ENCODE assay signal across 1 cellular context in genomic region chr2:42913280-42913878, GRCh38.
TF ChIP-seq lines count a peak whose summit lies in the region.

No MANE protein-coding gene starts in this region.

TF ChIP-seq in K562, 482 proteins besides CTCF, POLR2A, EP300 and RAD21 (continued from another document and continues in another):
- TF ChIP-seq KAT8 (IDR thresholded peaks at IDR 0.05; ENCODE audit: low read depth) (no peak), SIX5 (IDR thresholded peaks at IDR 0.05; ENCODE audit: borderline replicate concordance in 1 of 2, insufficient read depth in 1 of 2, low read depth in 1 of 2, low read length in 2 of 2) (no peak), ZNF184 (CRISPR knock-in tag; IDR thresholded peaks at IDR 0.05) (no peak), ZC3H4 (CRISPR knock-in tag; IDR thresholded peaks at IDR 0.05; ENCODE audit: borderline replicate concordance) (no peak), ZNF316 (IDR thresholded peaks at IDR 0.05) (no peak), STAG1 (CRISPR knock-in tag; IDR thresholded peaks at IDR 0.05; ENCODE audit: borderline replicate concordance) (no peak), NCOR1 (IDR thresholded peaks at IDR 0.05) (peak; percentile 57), DNMT1 (IDR thresholded peaks at IDR 0.05) (no peak), ZBTB11 (CRISPR knock-in tag; IDR thresholded peaks at IDR 0.05) (0 out of 6 replicates have a peak, but pooled peaks of 1 of the 3 experiments have one; percentile 33), MLX (CRISPR knock-in tag; conservative IDR thresholded peaks at IDR 0.05) (no peak), NR2C2 (CRISPR knock-in tag; IDR thresholded peaks at IDR 0.05) (no peak), NR2C2 (tag; IDR thresholded peaks at IDR 0.05) (no peak), MEF2D (tag; conservative IDR thresholded peaks at IDR 0.05; ENCODE audit: low read depth) (no peak), ZNF76 (CRISPR knock-in tag; IDR thresholded peaks at IDR 0.05; ENCODE audit: borderline replicate concordance) (no peak), GMEB1 (CRISPR knock-in tag; IDR thresholded peaks at IDR 0.05) (no peak), UBTF (IDR thresholded peaks at IDR 0.05; ENCODE audit: borderline replicate concordance in 1 of 2, low read depth in 2 of 2, low read length in 2 of 2) (no peak), MXD1 (CRISPR knock-in tag; IDR thresholded peaks at IDR 0.05; ENCODE audit: borderline replicate concordance, poor library complexity, severe bottlenecking) (no peak), TFAP4 (CRISPR knock-in tag; IDR thresholded peaks at IDR 0.05; ENCODE audit: borderline replicate concordance) (no peak), HDAC8 (tag; IDR thresholded peaks at IDR 0.05) (no peak), ILK (tag; IDR thresholded peaks at IDR 0.05; ENCODE audit: borderline replicate concordance, low read depth) (no peak), STAT5A (IDR thresholded peaks at IDR 0.05; ENCODE audit: borderline replicate concordance, low read length) (peak; percentile 57; the same call in 1 of the 2 replicates), ZBTB33 (CRISPR knock-in tag; IDR thresholded peaks at IDR 0.05) (no peak), ZNF407 (IDR thresholded peaks at IDR 0.05; ENCODE audit: low read depth) (no peak), PTTG1 (tag; IDR thresholded peaks at IDR 0.05; ENCODE audit: low read depth) (no peak), STAT5B (CRISPR knock-in tag; IDR thresholded peaks at IDR 0.05) (no peak), SRSF9 (IDR thresholded peaks at IDR 0.05; ENCODE audit: borderline replicate concordance, low read depth, low read length) (no peak), POLR2AphosphoS2 (IDR thresholded peaks at IDR 0.05; ENCODE audit: low read length) (no peak), RHOXF2B (CRISPR knock-in tag; conservative IDR thresholded peaks at IDR 0.05) (no peak), TCF15 (CRISPR knock-in tag; IDR thresholded peaks at IDR 0.05) (no peak), AFF1 (IDR thresholded peaks at IDR 0.05; ENCODE audit: low read depth in 1 of 2, partially characterized antibody in 2 of 2) (no peak), SIN3B (IDR thresholded peaks at IDR 0.05; ENCODE audit: low read depth) (no peak)
